13 cellular contexts compared by ENCODE assay signal in the genomic region with DNA sequence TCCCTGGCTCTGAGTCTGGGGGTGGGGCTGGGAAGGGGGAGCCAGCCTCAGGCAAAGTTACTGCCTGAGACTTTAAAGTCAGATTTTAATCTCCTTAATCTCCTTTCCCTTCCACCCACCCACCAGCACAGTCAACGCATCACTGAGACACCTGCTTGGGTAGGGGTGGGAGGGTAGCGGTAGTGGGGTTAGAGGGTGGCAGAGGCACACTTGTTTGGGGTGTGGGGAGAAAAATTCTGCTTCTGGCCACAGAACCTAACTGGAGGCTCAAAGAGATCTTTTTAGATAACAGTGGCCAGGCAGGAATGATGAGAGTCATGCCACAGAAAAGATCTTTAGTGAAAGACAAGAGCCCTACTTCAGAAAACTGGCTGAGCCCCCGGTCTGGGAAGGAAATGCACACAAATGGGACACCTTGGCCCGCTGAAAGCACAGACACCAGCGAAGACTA. TPM values are rescaled to one million over a fixed set of nuclear protein-coding genes. Genes with fewer than 3 reads are reported as not detected.
DNase-seq lines count a peak whose midpoint lies in the region; ATAC-seq and TF ChIP-seq lines count a peak whose summit lies in the region.
"Had no signal": no experiment of that assay in that cellular context is flagged by ENCODE, and none has a peak within 500 bp of the region (broad histone marks: within the 10 kb centered on the region; RNA-seq: fewer than 3 reads in every experiment).

No MANE protein-coding gene starts in this region.

- ATAC-seq in T-cell (replicated peaks in 1 of 4), result peak; percentile 76 to 87 (median 76)
- ATAC-seq in stimulated activated naive CD8-positive, alpha-beta T cell treated with anti-CD3 and anti-CD28 coated beads, Interleukin-15, amount 100 ng/mL, for 72 hours, result peak; percentile 72
- no peak for ATAC-seq in HG03442 (IDR thresholded peaks at IDR 0.05; ENCODE audit: unreplicated experiment)
- ATAC-seq: pancreas had no signal

- no peak for TF ChIP-seq CTCF in stomach (IDR thresholded peaks at IDR 0.05)

- peaks cover 17% of the 10 kb centered on the region for H3K36me3 ChIP-seq in effector memory CD4-positive, alpha-beta T cell (ENCODE audit: control insufficient read depth, insufficient read depth, low read length)
- no peaks in the 10 kb centered on the region for H3K36me3 ChIP-seq in stomach
- H3K36me3 ChIP-seq: adrenal gland, pancreas, suprapubic skin had no signal

- peak overlapping the region; percentile 7 for H3K4me3 ChIP-seq in effector memory CD4-positive, alpha-beta T cell (ENCODE audit: insufficient read depth, low read depth, low read length, poor library complexity, severe bottlenecking)
- H3K4me3 ChIP-seq in stomach, result no peak overlapping the region
- H3K4me3 ChIP-seq: adrenal gland, pancreas, suprapubic skin had no signal

- peak overlapping the region; percentile 89 to 92 for H3K27ac Mint-ChIP-seq in T-cell
- peak overlapping the region; percentile 53 to 56 for H3K27ac Mint-ChIP-seq in stimulated activated naive CD8-positive, alpha-beta T cell treated with anti-CD3 and anti-CD28 coated beads, Interleukin-15, amount 100 ng/mL, for 72 hours
- H3K27ac Mint-ChIP-seq: memory B cell had no signal

- H3K27me3 ChIP-seq in effector memory CD4-positive, alpha-beta T cell (replicated peaks; ENCODE audit: control insufficient read depth, insufficient read depth, low read length, poor library complexity, severe bottlenecking), result no peaks in the 10 kb centered on the region
- peaks cover 0 to 7% (median 0%) of the 10 kb centered on the region in 3 donors for H3K27me3 ChIP-seq in stomach
- H3K27me3 ChIP-seq: pancreas, suprapubic skin had no signal

- CTCF ChIA-PET in T-cell (lab: Charles Lee), result interaction anchor here (0.6 kb wide), 2 partner anchors 8 to 195 kb away, joined by 4 to 7 read pairs; no protein-coding TSS in a partner anchor

- DNase-seq in T-cell (peak in 30 of 34 experiments; percentile 40 to 77 (median 59)), COLO668 (lab: John Stamatoyannopoulos, UW; ENCODE audit: unreplicated experiment) (no peak), stomach (no peak)
- peak; percentile 56 for DNase-seq in activated CD8-positive, alpha-beta memory T cell treated with anti-CD3 and anti-CD28 coated beads, Interleukin-2, amount 50 U/mL, for 4 hours
- peak; percentile 34 to 59 (median 36) for DNase-seq in effector memory CD4-positive, alpha-beta T cell
- DNase-seq in stimulated activated naive CD8-positive, alpha-beta T cell treated with anti-CD3 and anti-CD28 coated beads, Interleukin-15, amount 100 ng/mL, for 72 hours, result no peak
- DNase-seq: adrenal gland, Caco-2, NCI-H1048, pancreas had no signal

- H3K4me3 Mint-ChIP-seq in T-cell, result peak overlapping the region; percentile 60 to 81 (median 68)
- H3K4me3 Mint-ChIP-seq in stimulated activated naive CD8-positive, alpha-beta T cell treated with anti-CD3 and anti-CD28 coated beads, Interleukin-15, amount 100 ng/mL, for 72 hours, result peak overlapping the region; percentile 75 to 76
- H3K4me3 Mint-ChIP-seq: memory B cell had no signal

- TF ChIP-seq POLR2A in stomach (IDR thresholded peaks at IDR 0.05), result no peak

- no peaks in the 10 kb centered on the region for H3K9me3 Mint-ChIP-seq in T-cell
- H3K9me3 Mint-ChIP-seq in stimulated activated naive CD8-positive, alpha-beta T cell treated with anti-CD3 and anti-CD28 coated beads, Interleukin-15, amount 100 ng/mL, for 72 hours, result no peaks in the 10 kb centered on the region
- H3K9me3 Mint-ChIP-seq: memory B cell had no signal

- H3K27me3 Mint-ChIP-seq in T-cell, result no peaks in the 10 kb centered on the region
- H3K27me3 Mint-ChIP-seq in stimulated activated naive CD8-positive, alpha-beta T cell treated with anti-CD3 and anti-CD28 coated beads, Interleukin-15, amount 100 ng/mL, for 72 hours, result no peaks in the 10 kb centered on the region

- peaks cover 37% of the 10 kb centered on the region for H3K4me1 ChIP-seq in effector memory CD4-positive, alpha-beta T cell (ENCODE audit: control insufficient read depth, insufficient read depth, low read length, poor library complexity, severe bottlenecking)
- peaks cover 0 to 3% (median 0%) of the 10 kb centered on the region in 4 donors for H3K4me1 ChIP-seq in stomach
- H3K4me1 ChIP-seq: adrenal gland, Caco-2, pancreas, suprapubic skin had no signal

- WGBS in stomach, 5 donors, result 70 to 80% (median 72%) methylated on average over 5 of the region's 5 CpGs

- intact Hi-C loops in stomach (cut with DNase I; ENCODE audit: low total_unique reads), result no loop called here

- peaks cover 89 to 92% (median 90%) of the 10 kb centered on the region in 3 donors for H3K4me1 Mint-ChIP-seq in T-cell
- H3K4me1 Mint-ChIP-seq in stimulated activated naive CD8-positive, alpha-beta T cell treated with anti-CD3 and anti-CD28 coated beads, Interleukin-15, amount 100 ng/mL, for 72 hours, result peaks cover 91% of the 10 kb centered on the region
- H3K4me1 Mint-ChIP-seq: memory B cell had no signal

- no peak for TF ChIP-seq EP300 in stomach (IDR thresholded peaks at IDR 0.05)

- peaks cover 23% of the 10 kb centered on the region for H3K36me3 Mint-ChIP-seq in T-cell
- H3K36me3 Mint-ChIP-seq: memory B cell had no signal

- H3K27ac ChIP-seq in effector memory CD4-positive, alpha-beta T cell (ENCODE audit: insufficient read depth, low read length, poor library complexity, severe bottlenecking), result peak overlapping the region; percentile 66
- no peak overlapping the region for H3K27ac ChIP-seq in stomach
- H3K27ac ChIP-seq: adrenal gland, pancreas, suprapubic skin had no signal

- no peaks in the 10 kb centered on the region for H3K9me3 ChIP-seq in effector memory CD4-positive, alpha-beta T cell (ENCODE audit: control insufficient read depth, low read length)
- H3K9me3 ChIP-seq in stomach, result no peaks in the 10 kb centered on the region
- H3K9me3 ChIP-seq: adrenal gland, Caco-2, pancreas, suprapubic skin had no signal

- POLR2A ChIA-PET in T-cell (lab: Charles Lee), result interaction anchor here (0.6 to 0.7 kb wide), 3 partner anchors 15 to 253 kb away, joined by 3 to 13 read pairs (median 4); no protein-coding TSS in a partner anchor

RNA-seq across cellular contexts. Expression of a gene that starts 44.1 kb away (rescaled TPM):
- total RNA-seq in T-cell (100 to 1,000 TPM; 324 to 414 (median 385) TPM), stomach (1 to 10 TPM in 2 of 5 donors, not detected in 3; 5.3 to 6.7 TPM)
- polyA plus RNA-seq in stomach, result 1 to 10 TPM in 2 of 3 donors, under 1 TPM in 1; 0.68 to 3.1 (median 1.0) TPM
- total RNA-seq: Caco-2 had no signal

Comparison
In these comparisons a context has a peak if more than half of its experiments do, and no peak if none do; other contexts are left out.
1. DNase-seq: peak in T-cell (30 of 34), activated CD8-positive, alpha-beta memory T cell treated with anti-CD3 and anti-CD28 coated beads, Interleukin-2, amount 50 U/mL, for 4 hours (single experiment) and effector memory CD4-positive, alpha-beta T cell (3 of 3); none in stimulated activated naive CD8-positive, alpha-beta T cell treated with anti-CD3 and anti-CD28 coated beads, Interleukin-15, amount 100 ng/mL, for 72 hours (0 of 2), COLO668 (single experiment) and stomach (single experiment).
2. RNA of a gene that starts 44.1 kb away (total RNA-seq): 324 to 414 TPM in T-cell; 5.3 to 6.7 TPM in stomach; every median in the first group is over 10 times any median in the second.